Comparison of ENCODE assay signal across 8 cellular contexts in the genomic region with DNA sequence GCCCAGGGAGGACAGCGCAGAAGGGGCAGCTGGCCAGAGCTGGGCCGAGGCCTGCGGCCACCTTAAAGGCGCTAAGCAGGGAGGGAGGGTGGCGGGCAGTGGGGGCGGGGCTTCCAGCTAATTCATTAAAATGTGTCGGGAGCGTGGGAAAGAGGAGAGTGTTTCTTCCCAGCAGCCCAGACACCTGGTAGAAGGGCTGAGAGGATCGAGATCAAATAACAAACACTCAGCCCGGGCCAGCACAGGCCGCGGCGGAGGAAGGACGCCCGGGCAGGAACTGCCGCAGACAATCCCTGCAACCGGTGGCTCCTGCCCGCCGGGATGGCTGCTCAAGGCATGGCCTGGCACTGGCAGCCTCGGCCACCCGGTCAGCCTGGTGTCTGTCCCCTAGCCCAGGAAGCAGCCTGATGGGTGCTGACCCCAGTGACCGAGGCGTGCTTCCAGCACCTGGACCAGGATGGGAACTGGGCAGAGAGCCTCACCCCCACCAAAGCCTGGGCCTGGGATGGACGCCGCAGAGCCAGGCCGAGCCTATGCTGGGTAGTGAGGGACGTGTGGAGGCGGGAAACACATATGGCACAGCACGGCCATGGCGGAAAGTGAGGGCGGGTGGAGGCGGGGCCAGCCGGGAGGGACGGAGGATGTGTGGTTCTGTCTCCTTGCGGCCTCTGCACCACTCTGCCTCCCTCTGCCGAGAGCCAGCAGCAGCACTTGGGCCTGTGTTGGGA. TPM values are rescaled to one million over a fixed set of nuclear protein-coding genes. Genes with fewer than 3 reads are reported as not detected.
DNase-seq lines count a peak whose midpoint lies in the region; TF ChIP-seq lines count a peak whose summit lies in the region.

No MANE protein-coding gene starts in this region.

- POLR2A ChIA-PET in OCI-LY7 (lab: Charles Lee) = interaction anchor here (0.7 kb wide), 1 partner anchor 215 kb away, joined by 3 read pairs; no protein-coding TSS in a partner anchor

- H3K9me2 ChIP-seq in OCI-LY7 (ENCODE audit: insufficient read depth, low read length) = no peaks in the 10 kb centered on the region

- peaks cover 38% of the 10 kb centered on the region for H3K4me1 ChIP-seq in OCI-LY7 (ENCODE audit: insufficient read depth, low read length, poor library complexity, severe bottlenecking)

- H3K9me3 ChIP-seq in OCI-LY7 (ENCODE audit: low read length) = no peaks in the 10 kb centered on the region

- no peak overlapping the region for H3K27ac Mint-ChIP-seq in activated naive CD8-positive, alpha-beta T cell

- peak overlapping the region; percentile 17 for H3K4me3 Mint-ChIP-seq in activated naive CD8-positive, alpha-beta T cell

- no peaks in the 10 kb centered on the region for H3K36me3 Mint-ChIP-seq in activated naive CD8-positive, alpha-beta T cell

- no peak overlapping the region for H3K4me2 ChIP-seq in OCI-LY7 (ENCODE audit: low read length)

- intact Hi-C loops in OCI-LY7 (cut with micrococcal nuclease; ENCODE audit: unreplicated experiment) = no loop called here

- no peaks in the 10 kb centered on the region for H3K36me3 ChIP-seq in OCI-LY7 (ENCODE audit: insufficient read depth, low read length)

- CTCF ChIA-PET in OCI-LY7 (lab: Charles Lee; ENCODE audit: unreplicated experiment) = no interaction called here

- peak; percentile 40; the same call in 2 of the 3 replicates for TF ChIP-seq CTCF in GM12872 (IDR thresholded peaks at IDR 0.05; ENCODE audit: insufficient read depth, low read depth, low read length)
- TF ChIP-seq CTCF in OCI-LY7 (conservative IDR thresholded peaks at IDR 0.05; ENCODE audit: low read length) = 0 out of 2 replicates have a peak, but pooled peaks have one; percentile 19

- H2AFZ ChIP-seq in OCI-LY7 (ENCODE audit: low read length) = no peak overlapping the region

- peaks cover 9% of the 10 kb centered on the region for H3K4me1 Mint-ChIP-seq in activated naive CD8-positive, alpha-beta T cell (ENCODE audit: low read depth)

- no peaks in the 10 kb centered on the region for H3K79me2 ChIP-seq in OCI-LY7 (ENCODE audit: insufficient read depth, low read depth, low read length)

- no peaks in the 10 kb centered on the region for H3K9me3 Mint-ChIP-seq in activated naive CD8-positive, alpha-beta T cell (ENCODE audit: low read depth)

- DNase-seq in OCI-LY7 (ENCODE audit: low spot score) (peak; percentile 51), hepatic stellate cell (ENCODE audit: low spot score) (peak; percentile 85), kidney glomerular epithelial cell (lab: John Stamatoyannopoulos, UW) (no peak), Ammon's horn (ENCODE audit: low spot score) (no peak), HuH-7 (ENCODE audit: low spot score) (no peak)
- peak; percentile 84 for DNase-seq in stimulated activated CD4-positive, alpha-beta T cell treated with anti-CD3 and anti-CD28 coated beads, Interleukin-15, amount 100 ng/mL, for 24 hours

- BruUV-seq in OCI-LY7 (replicated peaks; lab: Mats Ljungman, UMichigan) = no TSS peak

- no peak overlapping the region for H3K4me3 ChIP-seq in OCI-LY7 (ENCODE audit: low read depth, low read length, poor library complexity, severe bottlenecking)

- no peak overlapping the region for H3K27ac ChIP-seq in OCI-LY7 (ENCODE audit: low read depth, low read length, poor library complexity, severe bottlenecking)

- no peaks in the 10 kb centered on the region for H4K20me1 ChIP-seq in OCI-LY7 (ENCODE audit: insufficient read depth, low read length)

- peaks cover 2% of the 10 kb centered on the region for H3K27me3 Mint-ChIP-seq in activated naive CD8-positive, alpha-beta T cell

RNA-seq across cellular contexts. Expression of gene NRARP, which starts 3.2 kb away (rescaled TPM):
- total RNA-seq in OCI-LY7 (2014; rRNA removed; shearing (Covaris generic)) = 6.9 TPM in 2 replicates
- total RNA-seq in OCI-LY7 (2022) = 6.4 and 8.9 TPM in 2 replicates

RNA-seq across cellular contexts. Expression of gene TOR4A, which starts 27.7 kb away (rescaled TPM):
- total RNA-seq in OCI-LY7 (2014; rRNA removed; shearing (Covaris generic)) = 11.6 and 11.7 TPM in 2 replicates
- 19.7 and 22.3 TPM in 2 replicates for total RNA-seq in OCI-LY7 (2022)

RNA-seq across cellular contexts. Expression of gene NELFB, which starts 50.1 kb away (rescaled TPM):
- total RNA-seq in OCI-LY7 (2014; rRNA removed; shearing (Covaris generic)) = 59.5 and 62.6 TPM in 2 replicates
- 74.8 and 76.1 TPM in 2 replicates for total RNA-seq in OCI-LY7 (2022)

RNA-seq across cellular contexts. Expression of gene STPG3, which starts 54.1 kb away (rescaled TPM):
- total RNA-seq in OCI-LY7 (2014; rRNA removed; shearing (Covaris generic)) = 0.73 TPM in 1 of 2 replicates, not detected in the other
- total RNA-seq in OCI-LY7 (2022) = 1.7 and 2.7 TPM in 2 replicates

Comparison
In these comparisons a context has a peak if more than half of its experiments do, and no peak if none do; other contexts are left out.
1. DNase-seq: peak in OCI-LY7 (single experiment), hepatic stellate cell (single experiment) and stimulated activated CD4-positive, alpha-beta T cell treated with anti-CD3 and anti-CD28 coated beads, Interleukin-15, amount 100 ng/mL, for 24 hours (single experiment); none in kidney glomerular epithelial cell (single experiment), Ammon's horn (single experiment) and HuH-7 (single experiment).